ENCODE assay signal across 38 cellular contexts in the genomic region with DNA sequence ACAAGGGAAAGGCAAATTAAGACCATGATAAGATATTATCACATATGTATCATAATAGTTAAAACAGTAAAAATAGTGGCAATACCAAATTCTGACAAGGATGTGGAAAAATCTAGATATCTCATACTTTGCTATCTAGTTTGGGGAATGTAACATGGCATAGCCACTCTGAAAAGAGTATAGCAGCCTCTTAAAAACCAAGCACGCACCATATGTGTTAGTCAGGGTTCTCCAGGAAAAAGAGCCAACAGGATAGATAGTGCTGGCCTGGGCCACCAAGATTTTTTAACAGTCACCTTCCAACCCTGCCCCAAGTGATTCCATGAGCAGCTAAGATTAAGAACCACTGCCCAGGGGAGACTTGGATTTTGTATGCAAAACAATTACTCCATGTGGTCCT. TPM values are rescaled to one million over a fixed set of nuclear protein-coding genes. Genes with fewer than 3 reads are reported as not detected.
DNase-seq lines count a peak whose midpoint lies in the region; ATAC-seq and TF ChIP-seq lines count a peak whose summit lies in the region.
"Had no signal": no experiment of that assay in that cellular context is flagged by ENCODE, and none has a peak within 500 bp of the region (broad histone marks: within the 10 kb centered on the region; RNA-seq: fewer than 3 reads in every experiment).

No MANE protein-coding gene starts in this region.

- H3K9me3 ChIP-seq in trophoblast cell (ENCODE audit: insufficient read depth, low read depth, low read length): no peaks in the 10 kb centered on the region
- H3K9me3 ChIP-seq: A549, BE2C, Caco-2 had no signal

- H3K36me3 ChIP-seq in ACC112 (ENCODE audit: insufficient read depth, low read length) (no peaks in the 10 kb centered on the region), trophoblast cell (ENCODE audit: control insufficient read depth in 1 of 2, insufficient read depth in 2 of 2, low read length in 2 of 2) (no peaks in the 10 kb centered on the region)
- H3K36me3 ChIP-seq: BE2C, BLaER1 had no signal

- H3K4me1 ChIP-seq in ACC112 (ENCODE audit: control insufficient read depth, insufficient read depth, low read length, unreplicated experiment): no peaks in the 10 kb centered on the region
- no peaks in the 10 kb centered on the region for H3K4me1 ChIP-seq in trophoblast cell (ENCODE audit: control insufficient read depth in 1 of 2, insufficient read depth in 2 of 2, low read length in 2 of 2)
- H3K4me1 ChIP-seq: A549, BE2C, Caco-2 had no signal

- H3K79me2 ChIP-seq in ACC112 (ENCODE audit: control insufficient read depth, insufficient read depth, low read length, unreplicated experiment): no peaks in the 10 kb centered on the region
- H3K79me2 ChIP-seq in trophoblast cell (ENCODE audit: control insufficient read depth, insufficient read depth, low read length, poor library complexity): no peaks in the 10 kb centered on the region

- H4K8ac ChIP-seq in trophoblast cell (ENCODE audit: low read depth, low read length): no peak overlapping the region

- H3K4me3 ChIP-seq in ACC112 (ENCODE audit: low read depth, low read length) (no peak overlapping the region), trophoblast cell (ENCODE audit: low read depth, low read length) (no peak overlapping the region)
- H3K4me3 ChIP-seq: A549; BLaER1; BLaER1 treated with 17β-estradiol and CSF1 and Interleukin-3, amounts not matched to agents 10 nM and 100 nM had no signal

- ATAC-seq in GM21447 (IDR thresholded peaks at IDR 0.05; ENCODE audit: unreplicated experiment): no peak
- no peak for ATAC-seq in HG03045 (IDR thresholded peaks at IDR 0.05; ENCODE audit: unreplicated experiment)
- ATAC-seq: A549; CD8-positive, alpha-beta T cell had no signal

- peaks cover 4% of the 10 kb centered on the region for H3K9me3 Mint-ChIP-seq in type B pancreatic cell
- H3K9me3 Mint-ChIP-seq: CD14-positive monocyte had no signal

- DNase-seq in islet precursor cell (peak; percentile 5), trophoblast cell (peak; percentile 59 to 85), type B pancreatic cell (ENCODE audit: extremely low spot score, unreplicated experiment) (peak; percentile 11), NCI-H2029 treated with DMSO at 0.1 percent for 48 hours (lab: John Stamatoyannopoulos, UW) (no peak)
- no peak for DNase-seq in stimulated activated CD4-positive, alpha-beta T cell treated with anti-CD3 and anti-CD28 coated beads, Interleukin-4, amount 100 ng/mL, for 1 hour
- DNase-seq: 8988T; ACHN; BE2C; C1 segment of cervical spinal cord; Caco-2; Calu3; CD4-positive, alpha-beta memory T cell; CD4-positive, alpha-beta T cell; CD4-positive, CD25-positive, alpha-beta regulatory T cell; CD8-positive, alpha-beta memory T cell; CD8-positive, alpha-beta T cell; COR-L47; DMS 273 treated with DMSO at 0.1 percent for 48 hours; DMS153; DMS79; DMS79 treated with DMSO at 0.1 percent for 48 hours; DND-41; EL had no signal

- H3K36me3 Mint-ChIP-seq in type B pancreatic cell: no peaks in the 10 kb centered on the region
- H3K36me3 Mint-ChIP-seq: CD14-positive monocyte; CD4-positive, CD25-positive, alpha-beta regulatory T cell had no signal

- H3K27ac ChIP-seq in ACC112 (ENCODE audit: low read depth, low read length) (no peak overlapping the region), trophoblast cell (ENCODE audit: low read depth, low read length) (no peak overlapping the region)
- H3K27ac ChIP-seq: 22Rv1; A549; BLaER1; BLaER1 treated with 17β-estradiol and CSF1 and Interleukin-3, amounts not matched to agents 10 nM and 100 nM; C4-2B had no signal

- H2BK5ac ChIP-seq in trophoblast cell (ENCODE audit: low read depth, low read length, poor library complexity): no peak overlapping the region

- no peak overlapping the region for H2AK5ac ChIP-seq in trophoblast cell (ENCODE audit: low read length)

- H2BK120ac ChIP-seq in trophoblast cell (ENCODE audit: insufficient read depth, low read length, poor library complexity): no peak overlapping the region

- H3K4me3 Mint-ChIP-seq in type B pancreatic cell: no peak overlapping the region
- H3K4me3 Mint-ChIP-seq: B cell; CD14-positive monocyte; CD4-positive, alpha-beta memory T cell; CD4-positive, alpha-beta T cell; CD4-positive, CD25-positive, alpha-beta regulatory T cell; CD8-positive, alpha-beta memory T cell; CD8-positive, alpha-beta T cell had no signal

- no peak overlapping the region for H3K14ac ChIP-seq in trophoblast cell (ENCODE audit: low read length)

- no CpG with 5 or more reads among the region's 1 CpG for WGBS in trophoblast cell (ENCODE audit: extremely low coverage, insufficient coverage, insufficient read length)

- no peak overlapping the region for H3K23ac ChIP-seq in trophoblast cell (ENCODE audit: low read length)

- H3K4me2 ChIP-seq in trophoblast cell (ENCODE audit: low read length): no peak overlapping the region
- H3K4me2 ChIP-seq: A549; BLaER1; BLaER1 treated with 17β-estradiol and CSF1 and Interleukin-3, amounts not matched to agents 10 nM and 100 nM had no signal

- H2AFZ ChIP-seq in ACC112 (ENCODE audit: low read length, unreplicated experiment): peak overlapping the region; percentile 61
- no peak overlapping the region for H2AFZ ChIP-seq in trophoblast cell (ENCODE audit: insufficient read depth, low read length, poor library complexity)

- TF ChIP-seq CTCF in type B pancreatic cell (conservative IDR thresholded peaks at IDR 0.05): no peak

- no peak overlapping the region for H3K27ac Mint-ChIP-seq in type B pancreatic cell
- H3K27ac Mint-ChIP-seq: B cell; CD4-positive, alpha-beta T cell; CD8-positive, alpha-beta T cell had no signal

- H3K9ac ChIP-seq in trophoblast cell (ENCODE audit: low read length): no peak overlapping the region
- H3K9ac ChIP-seq: BLaER1; BLaER1 treated with 17β-estradiol and CSF1 and Interleukin-3, amounts not matched to agents 10 nM and 100 nM had no signal

- peaks cover 2% of the 10 kb centered on the region; the same call in 1 of the 2 replicates for H3K27me3 ChIP-seq in ACC112 (ENCODE audit: insufficient read depth, low read length)
- no peaks in the 10 kb centered on the region for H3K27me3 ChIP-seq in trophoblast cell (ENCODE audit: insufficient read depth, low read length)
- H3K27me3 ChIP-seq: BE2C; BLaER1; BLaER1 treated with 17β-estradiol and CSF1 and Interleukin-3, amounts not matched to agents 10 nM and 100 nM had no signal

- H3K4me1 Mint-ChIP-seq in type B pancreatic cell (ENCODE audit: unreplicated experiment): peaks cover 5% of the 10 kb centered on the region

- H3K27me3 Mint-ChIP-seq in type B pancreatic cell: no peaks in the 10 kb centered on the region
- H3K27me3 Mint-ChIP-seq: CD4-positive, alpha-beta memory T cell; CD4-positive, alpha-beta T cell; CD4-positive, CD25-positive, alpha-beta regulatory T cell; CD8-positive, alpha-beta memory T cell had no signal

- H3K4ac ChIP-seq in trophoblast cell (ENCODE audit: low read depth, low read length): no peak overlapping the region

- H3K79me1 ChIP-seq in trophoblast cell (ENCODE audit: low read length): peaks cover 2% of the 10 kb centered on the region

- no peak overlapping the region for H4K12ac ChIP-seq in trophoblast cell (ENCODE audit: low read depth, low read length)

- H3K18ac ChIP-seq in trophoblast cell (ENCODE audit: low read length): no peak overlapping the region

- no peak overlapping the region for H4K91ac ChIP-seq in trophoblast cell (ENCODE audit: low read depth, low read length)

- no peak overlapping the region for H2BK12ac ChIP-seq in trophoblast cell (ENCODE audit: low read length)

RNA-seq across cellular contexts. Expression of a gene that starts 48.5 kb away (rescaled TPM):
- 27.3 and 34.3 TPM in 2 replicates for polyA plus RNA-seq in trophoblast cell (2013)
- total RNA-seq in type B pancreatic cell (ENCODE audit: low replicate concordance): 3.6 and 13.9 TPM in 2 replicates
- total RNA-seq: A172; A673; B cell; Caco-2; Calu3; CD4-positive, alpha-beta memory T cell; CD4-positive, CD25-positive, alpha-beta regulatory T cell; CD8-positive, alpha-beta memory T cell; CD8-positive, alpha-beta T cell; Daoy had no signal
- polyA plus RNA-seq: A549; AG04450; BJ; CD4-positive, alpha-beta memory T cell; CD4-positive, CD25-positive, alpha-beta regulatory T cell; CD8-positive, alpha-beta memory T cell had no signal

Comparison
In these comparisons a context has a peak if more than half of its experiments do, and no peak if none do; other contexts are left out.
1. DNase-seq: peak in islet precursor cell (single experiment), trophoblast cell (2 of 2) and type B pancreatic cell (single experiment); none in NCI-H2029 treated with DMSO at 0.1 percent for 48 hours (single experiment) and stimulated activated CD4-positive, alpha-beta T cell treated with anti-CD3 and anti-CD28 coated beads, Interleukin-4, amount 100 ng/mL, for 1 hour (single experiment).